ENCODE assay signal across 8 cellular contexts in genomic region chr9:17135578-17135904, GRCh38. TPM values are rescaled to one million over a fixed set of nuclear protein-coding genes. Genes with fewer than 3 reads are reported as not detected.
DNase-seq lines count a peak whose midpoint lies in the region; ATAC-seq, FAIRE-seq and TF ChIP-seq lines count a peak whose summit lies in the region.

No MANE protein-coding gene starts in this region.

- TF ChIP-seq POLR2A in spleen (IDR thresholded peaks at IDR 0.05) = no peak

- ATAC-seq in GM18858 (IDR thresholded peaks at IDR 0.05; ENCODE audit: unreplicated experiment) = peak; percentile 32
- ATAC-seq in HG03108 (IDR thresholded peaks at IDR 0.05; ENCODE audit: unreplicated experiment) = peak; percentile 33
- ATAC-seq in GM19324 (IDR thresholded peaks at IDR 0.05; ENCODE audit: low FRiP score, unreplicated experiment) = no peak

- peaks cover 0 to 14% (median 0%) of the 10 kb centered on the region in 7 donors for H3K27me3 ChIP-seq in spleen (replicated peaks in 1 of 7)

- no peak for TF ChIP-seq CTCF in spleen (IDR thresholded peaks at IDR 0.05 in 8 of 11, conservative IDR thresholded peaks at IDR 0.05 in 3 of 11)
- no peak for TF ChIP-seq CTCF in D721Med (IDR thresholded peaks at IDR 0.05; ENCODE audit: insufficient read depth, missing control alignments)
- no peak for TF ChIP-seq CTCF in GM20000 (IDR thresholded peaks at IDR 0.05; ENCODE audit: extremely low read depth, missing control alignments)

- H3K36me3 ChIP-seq in spleen = no peaks in the 10 kb centered on the region

- no peak for DNase-seq in activated T-helper 1 cell treated with anti-CD3 and anti-CD28 coated beads, Interleukin-12 subunit alpha, Interleukin-12 subunit beta, Interleukin-2, Interleukin-4 antibody, amounts not matched to agents 30 ng/mL and 10 ng/mL and 1 ng/mL, durations not matched to agents 14 hours and 24 hours and 36 hours (ENCODE audit: low spot score)
- DNase-seq in iris pigment epithelial cell (ENCODE audit: low read depth) (peak; percentile 14), spleen (no peak), D721Med (ENCODE audit: insufficient read length, low spot score) (no peak), GM20000 (ENCODE audit: low spot score) (no peak)

- WGBS in spleen, 5 donors = 0 to 2% (median 1%) methylated on average over 13 to 18 of the region's 18 CpGs

- intact Hi-C loops in activated T-helper 1 cell treated with anti-CD3 and anti-CD28 coated beads, Interleukin-12 subunit alpha, Interleukin-12 subunit beta, Interleukin-2, Interleukin-4 antibody, amounts not matched to agents 30 ng/mL and 10 ng/mL and 1 ng/mL, durations not matched to agents 14 hours and 24 hours and 36 hours (cut with micrococcal nuclease) = no loop called here
- intact Hi-C loops in spleen (cut with DNase I; ENCODE audit: low total_unique reads) = no loop called here

- no peaks in the 10 kb centered on the region for H3K9me3 ChIP-seq in spleen

- no peak overlapping the region for H3K27ac Mint-ChIP-seq in activated T-helper 1 cell treated with anti-CD3 and anti-CD28 coated beads, Interleukin-12 subunit alpha, Interleukin-12 subunit beta, Interleukin-2, Interleukin-4 antibody, amounts not matched to agents 30 ng/mL and 10 ng/mL and 1 ng/mL, durations not matched to agents 14 hours and 24 hours and 36 hours

- peaks cover 6% of the 10 kb centered on the region for H3K4me1 Mint-ChIP-seq in activated T-helper 1 cell treated with anti-CD3 and anti-CD28 coated beads, Interleukin-12 subunit alpha, Interleukin-12 subunit beta, Interleukin-2, Interleukin-4 antibody, amounts not matched to agents 30 ng/mL and 10 ng/mL and 1 ng/mL, durations not matched to agents 14 hours and 24 hours and 36 hours (ENCODE audit: low read depth)

- H3K27me3 Mint-ChIP-seq in activated T-helper 1 cell treated with anti-CD3 and anti-CD28 coated beads, Interleukin-12 subunit alpha, Interleukin-12 subunit beta, Interleukin-2, Interleukin-4 antibody, amounts not matched to agents 30 ng/mL and 10 ng/mL and 1 ng/mL, durations not matched to agents 14 hours and 24 hours and 36 hours (ENCODE audit: insufficient read depth) = peaks cover 10% of the 10 kb centered on the region

- no peaks in the 10 kb centered on the region for H3K36me3 Mint-ChIP-seq in activated T-helper 1 cell treated with anti-CD3 and anti-CD28 coated beads, Interleukin-12 subunit alpha, Interleukin-12 subunit beta, Interleukin-2, Interleukin-4 antibody, amounts not matched to agents 30 ng/mL and 10 ng/mL and 1 ng/mL, durations not matched to agents 14 hours and 24 hours and 36 hours (ENCODE audit: low read depth)

- peak overlapping the region; percentile 87 for H3K4me3 Mint-ChIP-seq in activated T-helper 1 cell treated with anti-CD3 and anti-CD28 coated beads, Interleukin-12 subunit alpha, Interleukin-12 subunit beta, Interleukin-2, Interleukin-4 antibody, amounts not matched to agents 30 ng/mL and 10 ng/mL and 1 ng/mL, durations not matched to agents 14 hours and 24 hours and 36 hours

- H3K9me3 Mint-ChIP-seq in activated T-helper 1 cell treated with anti-CD3 and anti-CD28 coated beads, Interleukin-12 subunit alpha, Interleukin-12 subunit beta, Interleukin-2, Interleukin-4 antibody, amounts not matched to agents 30 ng/mL and 10 ng/mL and 1 ng/mL, durations not matched to agents 14 hours and 24 hours and 36 hours = no peaks in the 10 kb centered on the region

- H3K27ac ChIP-seq in spleen = peak overlapping the region; percentile 54 to 90 (median 82)

- peaks cover 3 to 39% (median 11%) of the 10 kb centered on the region in 6 donors for H3K4me1 ChIP-seq in spleen

- peak overlapping the region; percentile 60 to 89 (median 67) for H3K4me3 ChIP-seq in spleen

- no peak for FAIRE-seq in D721Med (lab: Jason Lieb, UNC)

RNA-seq across cellular contexts. Expression of gene CNTLN, which starts 0.7 kb away (rescaled TPM):
- total RNA-seq in activated T-helper 1 cell treated with anti-CD3 and anti-CD28 coated beads, Interleukin-12 subunit alpha, Interleukin-12 subunit beta, Interleukin-2, Interleukin-4 antibody, amounts not matched to agents 30 ng/mL and 10 ng/mL and 1 ng/mL, durations not matched to agents 14 hours and 24 hours and 36 hours = 1.5 and 2.3 TPM in 2 replicates
- total RNA-seq in spleen = 10 to 100 TPM in 4 of 7 donors, 1 to 10 TPM in 3; 8.7 to 26.2 (median 13.0) TPM
- 1 to 10 TPM; 1.1 to 2.3 (median 1.7) TPM for polyA plus RNA-seq in spleen
